ENCODE assay signal across 35 cellular contexts in genomic region chr10:131500181-131500580, GRCh38.
DNase-seq lines count a peak whose midpoint lies in the region; ATAC-seq, FAIRE-seq and TF ChIP-seq lines count a peak whose summit lies in the region.
"Had no signal": no experiment of that assay in that cellular context is flagged by ENCODE, and none has a peak within 500 bp of the region (broad histone marks: within the 10 kb centered on the region; RNA-seq: fewer than 3 reads in every experiment).

No MANE protein-coding gene starts in this region.

- DNase-seq in bronchial epithelial cell (ENCODE audit: low read depth) (no peak), chondrocyte (ENCODE audit: low spot score) (peak; percentile 40), esophagus muscularis mucosa (ENCODE audit: extremely low spot score) (peak; percentile 85), brain microvascular endothelial cell (no peak), natural killer cell (no peak)
- DNase-seq in effector CD8-positive, alpha-beta T cell (lab: John Stamatoyannopoulos, UW), result no peak
- DNase-seq: 8988T; ACHN; AML-193; BE2C; C1 segment of cervical spinal cord; Caco-2; Calu3; CD4-positive, alpha-beta memory T cell; CD4-positive, alpha-beta T cell; CD4-positive, CD25-positive, alpha-beta regulatory T cell; CD8-positive, alpha-beta memory T cell; CD8-positive, alpha-beta T cell; COR-L47; DMS 273 treated with DMSO at 0.1 percent for 48 hours; DMS153; DMS53; DMS79; DMS79 treated with DMSO at 0.1 percent for 48 hours; DND-41; EL had no signal

- 79% methylated on average over 9 of the region's 9 CpGs for WGBS in esophagus muscularis mucosa

- TF ChIP-seq CTCF in bronchial epithelial cell (IDR thresholded peaks at IDR 0.05; ENCODE audit: insufficient read depth, low read length, severe bottlenecking), result no peak
- TF ChIP-seq CTCF in chondrocyte (IDR thresholded peaks at IDR 0.05), result no peak
- TF ChIP-seq CTCF in esophagus muscularis mucosa (IDR thresholded peaks at IDR 0.05), result no peak
- TF ChIP-seq CTCF in brain microvascular endothelial cell (IDR thresholded peaks at IDR 0.05; ENCODE audit: low read depth, low read length, missing control alignments), result no peak
- TF ChIP-seq CTCF in natural killer cell (IDR thresholded peaks at IDR 0.05), result no peak

- peaks cover 0 to 32% (median 30%) of the 10 kb centered on the region in 4 donors for H3K9me3 ChIP-seq in esophagus muscularis mucosa
- H3K9me3 ChIP-seq: BE2C had no signal

- H3K27me3 ChIP-seq in bronchial epithelial cell (ENCODE audit: control insufficient read depth, insufficient read depth, low read length) (no peaks in the 10 kb centered on the region), esophagus muscularis mucosa (peaks cover 0 to 6% (median 0%) of the 10 kb centered on the region in 4 donors), brain microvascular endothelial cell (replicated peaks) (no peaks in the 10 kb centered on the region)
- H3K27me3 ChIP-seq: BE2C; BLaER1; BLaER1 treated with 17β-estradiol and CSF1 and Interleukin-3, amounts not matched to agents 10 nM and 100 nM had no signal

- ATAC-seq in natural killer cell, result no peak
- ATAC-seq: A549; CD8-positive, alpha-beta T cell had no signal

- H3K4me3 Mint-ChIP-seq in chondrocyte (ENCODE audit: unreplicated experiment) (no peak overlapping the region), natural killer cell (no peak overlapping the region)
- H3K4me3 Mint-ChIP-seq: B cell; CD14-positive monocyte; CD4-positive, alpha-beta memory T cell; CD4-positive, alpha-beta T cell; CD4-positive, CD25-positive, alpha-beta regulatory T cell; CD8-positive, alpha-beta memory T cell; CD8-positive, alpha-beta T cell had no signal

- FAIRE-seq in bronchial epithelial cell (lab: Jason Lieb, UNC), result peak; percentile 47
- FAIRE-seq: A204.1, A549, D721Med had no signal

- intact Hi-C loops in esophagus muscularis mucosa (cut with DNase I) (no loop called here), natural killer cell (cut with micrococcal nuclease) (no loop called here)

- no peaks in the 10 kb centered on the region for H3K4me1 Mint-ChIP-seq in chondrocyte (ENCODE audit: low read depth)
- H3K4me1 Mint-ChIP-seq in natural killer cell, result no peaks in the 10 kb centered on the region
- H3K4me1 Mint-ChIP-seq: B cell; CD14-positive monocyte; CD4-positive, alpha-beta memory T cell; CD4-positive, CD25-positive, alpha-beta regulatory T cell; CD8-positive, alpha-beta memory T cell had no signal

- no peaks in the 10 kb centered on the region for H3K36me3 ChIP-seq in bronchial epithelial cell (ENCODE audit: control insufficient read depth, insufficient read depth, low read length)
- H3K36me3 ChIP-seq in esophagus muscularis mucosa, result no peaks in the 10 kb centered on the region
- H3K36me3 ChIP-seq in brain microvascular endothelial cell (replicated peaks), result no peaks in the 10 kb centered on the region
- H3K36me3 ChIP-seq: BE2C; BLaER1; BLaER1 treated with 17β-estradiol and CSF1 and Interleukin-3, amounts not matched to agents 10 nM and 100 nM had no signal

- H3K9me3 Mint-ChIP-seq in chondrocyte (ENCODE audit: low read depth) (peaks cover 58% of the 10 kb centered on the region), natural killer cell (peaks cover 7 to 12% of the 10 kb centered on the region in 2 donors)

- H3K27ac Mint-ChIP-seq in chondrocyte (ENCODE audit: unreplicated experiment) (no peak overlapping the region), natural killer cell (no peak overlapping the region)
- H3K27ac Mint-ChIP-seq: B cell; CD4-positive, alpha-beta memory T cell; CD4-positive, alpha-beta T cell; CD4-positive, CD25-positive, alpha-beta regulatory T cell; CD8-positive, alpha-beta memory T cell; CD8-positive, alpha-beta T cell had no signal

- H3K27me3 Mint-ChIP-seq in chondrocyte (ENCODE audit: low read depth) (no peaks in the 10 kb centered on the region), natural killer cell (ENCODE audit: low read depth in 2 of 2) (no peaks in the 10 kb centered on the region)
- H3K27me3 Mint-ChIP-seq: B cell; CD4-positive, alpha-beta memory T cell; CD4-positive, alpha-beta T cell; CD4-positive, CD25-positive, alpha-beta regulatory T cell had no signal

- TF ChIP-seq EP300 in esophagus muscularis mucosa (IDR thresholded peaks at IDR 0.05), result no peak

- H3K4me1 ChIP-seq in esophagus muscularis mucosa, result no peaks in the 10 kb centered on the region
- H3K4me1 ChIP-seq: A549; BE2C; BLaER1; BLaER1 treated with 17β-estradiol and CSF1 and Interleukin-3, amounts not matched to agents 10 nM and 100 nM; Caco-2 had no signal

- H3K36me3 Mint-ChIP-seq in chondrocyte (ENCODE audit: low read depth) (no peaks in the 10 kb centered on the region), natural killer cell (peaks cover 8% of the 10 kb centered on the region)
- H3K36me3 Mint-ChIP-seq: CD14-positive monocyte; CD4-positive, CD25-positive, alpha-beta regulatory T cell; CD8-positive, alpha-beta memory T cell; CD8-positive, alpha-beta T cell had no signal

- H3K4me3 ChIP-seq in bronchial epithelial cell (ENCODE audit: low read depth, low read length) (no peak overlapping the region), esophagus muscularis mucosa (no peak overlapping the region), brain microvascular endothelial cell (ENCODE audit: low read depth, low read length) (no peak overlapping the region)
- H3K4me3 ChIP-seq: A549; BLaER1; BLaER1 treated with 17β-estradiol and CSF1 and Interleukin-3, amounts not matched to agents 10 nM and 100 nM had no signal

- H3K27ac ChIP-seq in esophagus muscularis mucosa (replicated peaks in 1 of 4) (no peak overlapping the region), brain microvascular endothelial cell (no peak overlapping the region)
- H3K27ac ChIP-seq: 22Rv1; A549; BLaER1; BLaER1 treated with 17β-estradiol and CSF1 and Interleukin-3, amounts not matched to agents 10 nM and 100 nM; C4-2B had no signal

- TF ChIP-seq POLR2A in esophagus muscularis mucosa (IDR thresholded peaks at IDR 0.05; ENCODE audit: low read depth), result no peak

- in situ Hi-C loops in brain microvascular endothelial cell (cut with HindIII; ENCODE audit: low pct_ligation_motif_present, low sequenced_read_pairs), result no loop called here

Comparison
In these comparisons a context has a peak if more than half of its experiments do, and no peak if none do; other contexts are left out.
1. DNase-seq: peak in chondrocyte (single experiment) and esophagus muscularis mucosa (single experiment); none in bronchial epithelial cell (single experiment), brain microvascular endothelial cell (single experiment), effector CD8-positive, alpha-beta T cell (single experiment) and natural killer cell (single experiment).